8 cellular contexts compared by ENCODE assay signal in the genomic region with DNA sequence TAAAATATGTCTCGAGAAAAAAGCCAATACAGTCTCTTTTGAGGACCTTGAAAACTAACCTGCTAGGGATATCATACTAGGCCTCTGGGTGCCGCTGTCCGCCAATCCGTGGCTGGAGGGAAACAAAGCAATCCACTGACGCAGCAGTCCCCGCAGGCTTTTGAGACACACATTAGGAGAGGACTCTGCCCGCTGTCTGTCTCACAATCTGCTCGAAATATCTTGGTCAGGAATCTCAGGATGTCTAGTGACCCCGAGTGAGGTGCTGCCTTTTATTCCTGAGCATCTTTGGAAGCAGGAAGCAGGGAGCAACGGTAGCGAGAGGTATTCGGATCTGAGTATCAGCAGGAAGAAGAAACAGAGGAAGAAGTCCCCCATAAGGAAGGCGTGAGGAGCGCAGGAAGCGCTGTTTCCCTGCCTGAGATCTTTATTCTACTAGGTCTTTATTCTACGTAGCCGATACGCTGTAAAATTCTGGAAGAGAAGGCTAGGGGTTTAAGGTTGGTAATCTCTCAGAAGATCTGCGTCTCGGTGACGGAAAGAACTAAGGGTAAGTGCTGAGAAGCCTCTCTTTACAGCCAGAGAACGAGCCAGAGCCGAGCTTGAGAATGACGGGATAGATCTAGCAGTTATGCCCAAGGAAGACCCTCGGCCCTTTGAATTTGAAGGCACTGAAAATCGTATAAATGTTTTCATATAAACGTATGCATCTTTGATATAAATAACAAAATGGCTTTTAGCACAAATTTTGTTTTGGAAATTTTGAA. TPM values are rescaled to one million over a fixed set of nuclear protein-coding genes. Genes with fewer than 3 reads are reported as not detected.
DNase-seq lines count a peak whose midpoint lies in the region; ATAC-seq and TF ChIP-seq lines count a peak whose summit lies in the region.

No MANE protein-coding gene starts in this region.

- TF ChIP-seq CTCF in AG09309 (IDR thresholded peaks at IDR 0.05; ENCODE audit: control insufficient read depth, insufficient read depth, low read depth, low read length, missing control alignments) (peak; percentile 85), smooth muscle cell (IDR thresholded peaks at IDR 0.05; ENCODE audit: borderline replicate concordance, insufficient read depth, poor library complexity, severe bottlenecking) (peak; percentile 18)

- no peak overlapping the region for H3K9ac ChIP-seq in smooth muscle cell (ENCODE audit: low read depth)

- H4K20me1 ChIP-seq in smooth muscle cell (ENCODE audit: low read depth), result no peaks in the 10 kb centered on the region

- H3K4me2 ChIP-seq in smooth muscle cell, result peak overlapping the region; percentile 19

- H3K9me3 ChIP-seq in smooth muscle cell (replicated peaks; ENCODE audit: low read depth), result peaks cover 11% of the 10 kb centered on the region

- no peaks in the 10 kb centered on the region for H3K4me1 ChIP-seq in smooth muscle cell (ENCODE audit: low read depth)

- DNase-seq in AG09309 (ENCODE audit: low read depth) (peak; percentile 39), T-helper 2 cell (peak; percentile 25 to 76 (median 49)), astrocyte of the hippocampus (ENCODE audit: low read depth, low spot score) (peak; percentile 83), smooth muscle cell (lab: John Stamatoyannopoulos, UW; ENCODE audit: unreplicated experiment) (no peak), OCI-M2 (lab: John Stamatoyannopoulos, UW; ENCODE audit: unreplicated experiment) (no peak)

- H3K79me2 ChIP-seq in smooth muscle cell (ENCODE audit: low read depth), result no peaks in the 10 kb centered on the region

- H2AFZ ChIP-seq in smooth muscle cell (ENCODE audit: low read depth), result no peak overlapping the region

- H3K36me3 ChIP-seq in smooth muscle cell (ENCODE audit: low read depth), result no peaks in the 10 kb centered on the region

- 47% methylated on average over 27 of the region's 27 CpGs for WGBS in smooth muscle cell (ENCODE audit: low lambda C conversion rate)

- no peaks in the 10 kb centered on the region for H3F3A ChIP-seq in smooth muscle cell (ENCODE audit: low read depth)

- H3K27me3 ChIP-seq in smooth muscle cell (ENCODE audit: low read depth), result no peaks in the 10 kb centered on the region

- ATAC-seq in GM19351 (IDR thresholded peaks at IDR 0.05; ENCODE audit: unreplicated experiment) (peak; percentile 73), HG03571 (IDR thresholded peaks at IDR 0.05; ENCODE audit: unreplicated experiment) (peak; percentile 66)

- peak overlapping the region; percentile 43 for H3K4me3 ChIP-seq in AG09309 (ENCODE audit: control insufficient read depth, low read depth, low read length)
- H3K4me3 ChIP-seq in iPS-11a (ENCODE audit: low read depth, low read length), result peak overlapping the region; percentile 54
- H3K4me3 ChIP-seq in smooth muscle cell, result peak overlapping the region; percentile 32

- H3K27ac ChIP-seq in smooth muscle cell (ENCODE audit: low read depth), result no peak overlapping the region

RNA-seq across cellular contexts. Expression of a gene that starts 4.0 kb away (rescaled TPM):
- 0.58 and 0.63 TPM in 2 replicates for total RNA-seq in smooth muscle cell
- polyA plus RNA-seq in smooth muscle cell, result 0.05 TPM in 1 of 2 replicates, not detected in the other

RNA-seq across cellular contexts. Expression of a gene that starts 5.7 kb away (rescaled TPM):
- 83.0 and 94.5 TPM in 2 replicates for total RNA-seq in smooth muscle cell
- 85.9 and 105 TPM in 2 replicates for polyA plus RNA-seq in smooth muscle cell

RNA-seq across cellular contexts. Expression of a gene that starts 12.3 kb away (rescaled TPM):
- total RNA-seq in smooth muscle cell, result 0.04 TPM in 1 of 2 replicates, not detected in the other
- not detected in 2 replicates for polyA plus RNA-seq in smooth muscle cell

RNA-seq across cellular contexts. Expression of a gene that starts 17.4 kb away (rescaled TPM):
- not detected in 2 replicates for total RNA-seq in smooth muscle cell
- polyA plus RNA-seq in smooth muscle cell, result not detected in 2 replicates

RNA-seq across cellular contexts. Expression of a gene that starts 22.4 kb away (rescaled TPM):
- not detected in 2 replicates for total RNA-seq in smooth muscle cell
- 0.15 TPM in 1 of 2 replicates, not detected in the other for polyA plus RNA-seq in smooth muscle cell

Comparison
In these comparisons a context has a peak if more than half of its experiments do, and no peak if none do; other contexts are left out.
1. DNase-seq: peak in AG09309 (single experiment), T-helper 2 cell (5 of 5) and astrocyte of the hippocampus (single experiment); none in smooth muscle cell (single experiment) and OCI-M2 (single experiment).
2. Peak in every context shown above with its lines, with median percentiles within 50 percentile points of each other: H3K4me3 ChIP-seq.